In genomic region chr6:3325210-3325609, GRCh38 we compare ENCODE assay signal across 10 cellular contexts.
A peak's percentile ranks its signal among the peaks of the same experiment; 100 is the strongest.
DNase-seq lines count a peak whose midpoint lies in the region; ATAC-seq and TF ChIP-seq lines count a peak whose summit lies in the region.
"Had no signal": no experiment of that assay in that cellular context is flagged by ENCODE, and none has a peak within 500 bp of the region (broad histone marks: within the 10 kb centered on the region; RNA-seq: fewer than 3 reads in every experiment).

No MANE protein-coding gene starts in this region.

- POLR2A ChIA-PET in HEK293T (lab: Yijun Ruan, JAX), result no interaction called here

- TF ChIP-seq CTCF in brain (conservative IDR thresholded peaks at IDR 0.05) (peak in 1 of 2 experiments; percentile 17), lower lobe of right lung (IDR thresholded peaks at IDR 0.05) (no peak), uterus (IDR thresholded peaks at IDR 0.05) (no peak)

- peaks cover 15% of the 10 kb centered on the region for H3K4me1 ChIP-seq in lower lobe of right lung
- peaks cover 0 to 4% of the 10 kb centered on the region in 2 donors for H3K4me1 ChIP-seq in uterus

- H3K36me3 ChIP-seq in lower lobe of right lung (no peaks in the 10 kb centered on the region), uterus (no peaks in the 10 kb centered on the region)

- CTCF ChIA-PET in HEK293T (lab: Yijun Ruan, JAX), result interaction anchor here (1.1 kb wide), 1 partner anchor 12 kb away, joined by 3 read pairs; no protein-coding TSS in a partner anchor

- H3K36me3 Mint-ChIP-seq in brain, result peaks cover 26% of the 10 kb centered on the region

- no peak for ATAC-seq in left cardiac atrium
- no peak for ATAC-seq in left ventricle myocardium superior
- ATAC-seq in lower lobe of right lung, result no peak
- ATAC-seq in GM18870 (IDR thresholded peaks at IDR 0.05; ENCODE audit: unreplicated experiment), result no peak
- ATAC-seq: T-cell had no signal

- H3K27ac ChIP-seq in lower lobe of right lung, result peak overlapping the region; percentile 67
- peak overlapping the region; percentile 70 to 73 for H3K27ac ChIP-seq in uterus

- no peak overlapping the region for H3K4me3 ChIP-seq in lower lobe of right lung
- H3K4me3 ChIP-seq in uterus, result no peak overlapping the region

- DNase-seq in left cardiac atrium (peak; percentile 46), left ventricle myocardium superior (no peak), lower lobe of right lung (no peak), uterus (peak; percentile 45 to 66), HEK293T (ENCODE audit: extremely low spot score) (no peak), KBM-7 (no peak)
- DNase-seq: NCI-H446 treated with DMSO at 0.1 percent for 48 hours, T-cell had no signal

- no peaks in the 10 kb centered on the region for H3K27me3 ChIP-seq in lower lobe of right lung (ENCODE audit: low read depth)
- H3K27me3 ChIP-seq in uterus, result no peaks in the 10 kb centered on the region

- peak overlapping the region in 2 of 5 experiments; percentile 0 to 18 for H3K4me3 Mint-ChIP-seq in brain
- H3K4me3 Mint-ChIP-seq: T-cell had no signal

- no peak for TF ChIP-seq POLR2A in uterus (IDR thresholded peaks at IDR 0.05)

- H3K4me1 Mint-ChIP-seq in brain, result peaks cover 65% of the 10 kb centered on the region
- H3K4me1 Mint-ChIP-seq: T-cell had no signal

- in situ Hi-C loops in KBM-7 (cut with MboI; ENCODE audit: low pct_unique_long_range_greater_than_20kb, low sequenced_read_pairs), result no loop called here

- H3K9me3 Mint-ChIP-seq in brain, result no peaks in the 10 kb centered on the region
- H3K9me3 Mint-ChIP-seq: T-cell had no signal

- peak overlapping the region; percentile 51 to 88 (median 78) for H3K27ac Mint-ChIP-seq in brain
- H3K27ac Mint-ChIP-seq: T-cell had no signal

- H3K9me3 ChIP-seq in lower lobe of right lung (no peaks in the 10 kb centered on the region), uterus (no peaks in the 10 kb centered on the region)

- intact Hi-C loops in left cardiac atrium (cut with DNase I) (no loop called here), left ventricle myocardium superior (cut with micrococcal nuclease) (no loop called here), lower lobe of right lung (cut with DNase I) (no loop called here), uterus (cut with DNase I; ENCODE audit: low total_unique reads) (no loop called here)

- H3K27me3 Mint-ChIP-seq in brain, result no peaks in the 10 kb centered on the region
- H3K27me3 Mint-ChIP-seq: T-cell had no signal

TF ChIP-seq in HEK293T, 16 proteins besides CTCF, POLR2A, EP300 and RAD21:
- TF ChIP-seq L3MBTL2 (conservative IDR thresholded peaks at IDR 0.05) (no peak), FOXK2 (IDR thresholded peaks at IDR 0.05) (no peak), HDGF (IDR thresholded peaks at IDR 0.05; ENCODE audit: borderline replicate concordance) (no peak), BHLHE40 (IDR thresholded peaks at IDR 0.05; ENCODE audit: borderline replicate concordance) (no peak), FOXM1 (IDR thresholded peaks at IDR 0.05; ENCODE audit: borderline replicate concordance) (no peak), SUZ12 (IDR thresholded peaks at IDR 0.05) (no peak), ELF4 (IDR thresholded peaks at IDR 0.05) (no peak), CTBP1 (IDR thresholded peaks at IDR 0.05; ENCODE audit: borderline replicate concordance) (no peak), ZNF384 (IDR thresholded peaks at IDR 0.05) (no peak), SP1 (IDR thresholded peaks at IDR 0.05) (no peak), FOXA1 (IDR thresholded peaks at IDR 0.05) (no peak), ARNT (IDR thresholded peaks at IDR 0.05) (no peak), TARDBP (IDR thresholded peaks at IDR 0.05) (no peak), PKNOX1 (IDR thresholded peaks at IDR 0.05) (no peak), NFRKB (IDR thresholded peaks at IDR 0.05) (no peak), LEF1 (IDR thresholded peaks at IDR 0.05; ENCODE audit: borderline replicate concordance) (no peak)

Comparison
In these comparisons a context has a peak if more than half of its experiments do, and no peak if none do; other contexts are left out.
1. DNase-seq: peak in left cardiac atrium (single experiment) and uterus (2 of 2); none in left ventricle myocardium superior (single experiment), lower lobe of right lung (single experiment), HEK293T (single experiment) and KBM-7 (single experiment).